Comparison of ENCODE assay signal across 10 cellular contexts in the genomic region with DNA sequence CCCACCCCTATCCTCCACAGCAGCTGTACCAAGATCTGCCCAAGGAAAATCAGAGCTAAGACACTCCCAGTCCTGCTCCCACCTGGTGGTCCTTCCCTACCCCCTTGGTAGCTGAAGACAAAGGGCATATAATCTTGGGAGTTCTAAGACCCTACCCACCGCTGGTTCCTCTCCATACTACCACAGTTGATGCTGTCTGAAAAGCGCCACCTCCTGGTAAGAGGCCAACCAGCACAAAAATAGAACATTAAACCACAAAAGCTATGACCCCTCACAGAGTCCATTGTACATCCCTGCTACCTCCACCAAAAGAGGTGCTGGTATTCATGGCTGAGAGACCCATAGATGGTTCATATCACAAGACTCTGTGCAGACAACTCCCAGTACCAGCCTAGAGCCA.
DNase-seq lines count a peak whose midpoint lies in the region; ATAC-seq, FAIRE-seq and TF ChIP-seq lines count a peak whose summit lies in the region.
"Had no signal": no experiment of that assay in that cellular context is flagged by ENCODE, and none has a peak within 500 bp of the region (broad histone marks: within the 10 kb centered on the region; RNA-seq: fewer than 3 reads in every experiment).

No MANE protein-coding gene starts in this region.

- CTCF ChIA-PET in HepG2 (lab: Yijun Ruan, JAX; ENCODE audit: low intra/inter-chr PET ratio, low total read pairs): no interaction called here

- H3K4me3 ChIP-seq in GM12864 (ENCODE audit: low read depth, low read length) (no peak overlapping the region), HepG2 (replicated peaks in 1 of 3; ENCODE audit: insufficient read depth in 1 of 3, low read depth in 2 of 3, low read length in 3 of 3) (no peak overlapping the region)

- DNase-seq in GM12864 (ENCODE audit: low read depth) (no peak), amniotic epithelial cell (ENCODE audit: low read depth) (peak; percentile 6), HepG2 (ENCODE audit: low spot score) (no peak), SHP77 treated with DMSO at 0.1 percent for 48 hours (lab: John Stamatoyannopoulos, UW) (no peak), D721Med (ENCODE audit: insufficient read length, low spot score) (no peak)
- DNase-seq: activated CD4-positive, alpha-beta T cell treated with anti-CD3 and anti-CD28 coated beads, Interleukin-2, amount 50 U/mL, for 1 hour; retina had no signal

- H2AFZ ChIP-seq in HepG2 (ENCODE audit: low read length): no peak overlapping the region

- ATAC-seq in HepG2 (no peak), HG02571 (IDR thresholded peaks at IDR 0.05; ENCODE audit: unreplicated experiment) (no peak)

- H3K4me2 ChIP-seq in HepG2 (ENCODE audit: low read depth, low read length): no peak overlapping the region

- no peaks in the 10 kb centered on the region for H3K79me2 ChIP-seq in HepG2 (ENCODE audit: insufficient read depth, low read length)

- FAIRE-seq in HepG2 (lab: Jason Lieb, UNC) (no peak), D721Med (lab: Jason Lieb, UNC) (no peak)
- FAIRE-seq: GM18507 had no signal

- 0% methylated on average over 2 of the region's 2 CpGs for WGBS in HepG2 (ENCODE audit: low lambda C conversion rate)

- no peaks in the 10 kb centered on the region for H3K36me3 ChIP-seq in HepG2 (replicated peaks in 1 of 2; ENCODE audit: control insufficient read depth in 1 of 2, insufficient read depth in 2 of 2, low read length in 2 of 2)

- no peak overlapping the region for H3K9ac ChIP-seq in HepG2 (ENCODE audit: insufficient read depth, low read depth, low read length)

- no peaks in the 10 kb centered on the region for H3K4me1 ChIP-seq in HepG2 (ENCODE audit: insufficient read depth, low read length)

- H3K9me3 ChIP-seq in HepG2 (ENCODE audit: low read length): peaks cover 40% of the 10 kb centered on the region

- in situ Hi-C loops in HepG2 (cut with HindIII; ENCODE audit: extremely low pct_ligation_motif_present, low pct_unique_long_range_greater_than_20kb): no loop called here

- TF ChIP-seq RAD21 in Ishikawa (IDR thresholded peaks at IDR 0.05; ENCODE audit: low read depth) (peak; percentile 65), HepG2 (CRISPR knock-in tag; IDR thresholded peaks at IDR 0.05) (no peak)

- POLR2A ChIA-PET in HepG2 (lab: Yijun Ruan, JAX): no interaction called here

- no peak overlapping the region for H3K27ac ChIP-seq in HepG2 (ENCODE audit: extremely low read length, insufficient read depth, low read length)

- peak; percentile 56 for TF ChIP-seq CTCF in GM12864 (IDR thresholded peaks at IDR 0.05; ENCODE audit: low read depth, low read length, missing control alignments)
- TF ChIP-seq CTCF in HepG2 (CRISPR knock-in tag; IDR thresholded peaks at IDR 0.05): 0 out of 2 replicates have a peak, but pooled peaks have one; percentile 14
- no peak for TF ChIP-seq CTCF in D721Med (IDR thresholded peaks at IDR 0.05; ENCODE audit: insufficient read depth, missing control alignments)

- TF ChIP-seq EP300 in Ishikawa (IDR thresholded peaks at IDR 0.05; ENCODE audit: borderline replicate concordance): no peak
- TF ChIP-seq EP300 in HepG2 (IDR thresholded peaks at IDR 0.05; ENCODE audit: low read depth in 2 of 2, low read length in 2 of 2): no peak
- no peak for TF ChIP-seq EP300 in HepG2 (CRISPR knock-in tag; IDR thresholded peaks at IDR 0.05; ENCODE audit: borderline replicate concordance)

- TF ChIP-seq POLR2A in HepG2 (IDR thresholded peaks at IDR 0.05; ENCODE audit: insufficient read depth in 1 of 2, low read depth in 2 of 2, low read length in 2 of 2): no peak

- no peaks in the 10 kb centered on the region for H4K20me1 ChIP-seq in HepG2 (ENCODE audit: insufficient read depth, low read length)

- intact Hi-C loops in HepG2 (cut with micrococcal nuclease; ENCODE audit: unreplicated experiment): no loop called here

- no peaks in the 10 kb centered on the region for H3K27me3 ChIP-seq in HepG2 (ENCODE audit: control insufficient read depth in 1 of 2, insufficient read depth in 2 of 2, low read length in 2 of 2)

- no TSS peak for BruUV-seq in HepG2 (replicated peaks; lab: Mats Ljungman, UMichigan)

TF ChIP-seq in Ishikawa, 13 proteins besides CTCF, POLR2A, EP300 and RAD21 (continues in another document):
- TF ChIP-seq TCF12 (IDR thresholded peaks at IDR 0.05; ENCODE audit: low read depth) (no peak), EGR1 (IDR thresholded peaks at IDR 0.05) (no peak), YY1 (IDR thresholded peaks at IDR 0.05; ENCODE audit: low read depth) (no peak), NFIC (IDR thresholded peaks at IDR 0.05) (no peak), TEAD4 (IDR thresholded peaks at IDR 0.05) (no peak), USF1 (IDR thresholded peaks at IDR 0.05) (no peak), CEBPB (IDR thresholded peaks at IDR 0.05) (no peak), CREB1 (IDR thresholded peaks at IDR 0.05; ENCODE audit: low read depth) (no peak), TAF1 (IDR thresholded peaks at IDR 0.05; ENCODE audit: low read depth) (no peak), REST (IDR thresholded peaks at IDR 0.05; ENCODE audit: low read depth) (no peak)

TF ChIP-seq in HepG2, 621 proteins besides CTCF, POLR2A, EP300 and RAD21 (continues in another document):
- TF ChIP-seq GRHL1 (CRISPR knock-in tag; conservative IDR thresholded peaks at IDR 0.05) (no peak), ZKSCAN8 (CRISPR knock-in tag; IDR thresholded peaks at IDR 0.05; ENCODE audit: borderline replicate concordance) (no peak), ATF2 (CRISPR knock-in tag; IDR thresholded peaks at IDR 0.05) (no peak), NONO (IDR thresholded peaks at IDR 0.05) (no peak), NONO (CRISPR knock-in tag; conservative IDR thresholded peaks at IDR 0.05) (no peak), TFDP2 (CRISPR knock-in tag; IDR thresholded peaks at IDR 0.05) (no peak), ZNF44 (CRISPR knock-in tag; IDR thresholded peaks at IDR 0.05) (no peak), ZNF432 (CRISPR knock-in tag; IDR thresholded peaks at IDR 0.05; ENCODE audit: borderline replicate concordance) (no peak), RORA (CRISPR knock-in tag; IDR thresholded peaks at IDR 0.05) (no peak), ELF3 (CRISPR knock-in tag; IDR thresholded peaks at IDR 0.05) (no peak)
